ENCODE assay signal across 18 cellular contexts in the genomic region with DNA sequence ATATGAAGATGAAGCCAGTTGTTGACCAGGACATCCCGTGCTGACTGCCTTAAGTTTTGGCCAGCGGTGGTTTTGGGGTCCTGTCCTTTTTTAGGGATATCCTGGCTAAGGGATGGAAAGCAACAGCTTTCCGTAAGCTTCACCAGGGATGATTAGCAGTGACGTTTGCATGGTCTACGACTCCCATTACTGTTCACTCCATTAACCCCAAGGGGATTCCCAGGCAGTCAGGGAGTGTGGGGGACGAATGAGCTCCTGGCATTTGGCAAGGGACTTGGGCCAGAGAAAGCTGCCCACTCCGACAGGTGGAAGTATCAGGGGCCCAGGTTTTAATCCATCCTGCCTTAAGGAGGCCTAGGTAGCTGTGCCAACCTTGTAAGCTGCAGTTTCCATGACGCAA.
DNase-seq lines count a peak whose midpoint lies in the region; ATAC-seq and TF ChIP-seq lines count a peak whose summit lies in the region.
"Had no signal": no experiment of that assay in that cellular context is flagged by ENCODE, and none has a peak within 500 bp of the region (broad histone marks: within the 10 kb centered on the region; RNA-seq: fewer than 3 reads in every experiment).

No MANE protein-coding gene starts in this region.

- H3K27me3 Mint-ChIP-seq in Calu3 (ENCODE audit: unreplicated experiment) = no peaks in the 10 kb centered on the region
- peaks cover 3% of the 10 kb centered on the region for H3K27me3 Mint-ChIP-seq in nephron progenitor cell (ENCODE audit: low read depth, poor library complexity)

- POLR2A ChIA-PET in Panc1 (lab: Charles Lee) = interaction anchor here (0.9 kb wide), 1 partner anchor 13 kb away, joined by 7 read pairs; no protein-coding TSS in a partner anchor
- POLR2A ChIA-PET in HEK293T (lab: Yijun Ruan, JAX) = no interaction called here

- no peaks in the 10 kb centered on the region; the same call in none of the 2 replicates for H3K4me1 ChIP-seq in Panc1 (ENCODE audit: control insufficient read depth, insufficient read depth, low read length)
- no peaks in the 10 kb centered on the region for H3K4me1 ChIP-seq in foreskin keratinocyte
- H3K4me1 ChIP-seq: BE2C, SJCRH30 had no signal

- peaks cover under 1% of the 10 kb centered on the region; the same call in 1 of the 2 replicates for H3K36me3 ChIP-seq in Panc1 (ENCODE audit: control insufficient read depth, insufficient read depth, low read length)
- H3K36me3 ChIP-seq: BE2C had no signal

- H3K27ac Mint-ChIP-seq in Calu3 (ENCODE audit: unreplicated experiment) = peak overlapping the region; percentile 74
- no peak overlapping the region for H3K27ac Mint-ChIP-seq in nephron progenitor cell

- peak; percentile 60 for ATAC-seq in Panc1
- ATAC-seq in foreskin keratinocyte = peak; percentile 18
- ATAC-seq: K562 had no signal

- H3K4me3 Mint-ChIP-seq in Calu3 (ENCODE audit: low read depth, unreplicated experiment) (no peak overlapping the region), nephron progenitor cell (no peak overlapping the region)

- no peaks in the 10 kb centered on the region for H3K9me3 ChIP-seq in Panc1 (ENCODE audit: control insufficient read depth, insufficient read depth, low read depth, low read length)
- H3K9me3 ChIP-seq: BE2C, SJCRH30 had no signal

- no peak for TF ChIP-seq CTCF in Calu3 (IDR thresholded peaks at IDR 0.05; ENCODE audit: unreplicated experiment)
- TF ChIP-seq CTCF in Panc1 (IDR thresholded peaks at IDR 0.05) = no peak
- no peak for TF ChIP-seq CTCF in foreskin keratinocyte (conservative IDR thresholded peaks at IDR 0.05)
- TF ChIP-seq CTCF in nephron progenitor cell (IDR thresholded peaks at IDR 0.05) = no peak

- CTCF ChIA-PET in Calu3 (lab: Charles Lee) (no interaction called here), Panc1 (lab: Charles Lee) (no interaction called here), HEK293T (lab: Yijun Ruan, JAX) (no interaction called here)

- intact Hi-C loops in Calu3 (cut with micrococcal nuclease; ENCODE audit: unreplicated experiment) (no loop called here), Panc1 (cut with micrococcal nuclease; ENCODE audit: unreplicated experiment) (loop anchor here (10.0 kb wide), 1 partner anchor 96 kb away; no protein-coding TSS in a partner anchor)

- H3K4me1 Mint-ChIP-seq in Calu3 (ENCODE audit: low read depth, unreplicated experiment) = peaks cover 8% of the 10 kb centered on the region
- H3K4me1 Mint-ChIP-seq in nephron progenitor cell = peaks cover 21% of the 10 kb centered on the region

- no peak overlapping the region for H3K4me3 ChIP-seq in Panc1 (ENCODE audit: low read depth in 2 of 2, low read length in 2 of 2)
- H3K4me3 ChIP-seq: K562, PC-9, SJCRH30 had no signal

- H3K27ac ChIP-seq in Panc1 (ENCODE audit: low read length) (no peak overlapping the region), foreskin keratinocyte (no peak overlapping the region)
- H3K27ac ChIP-seq: PC-9, RWPE1, SJCRH30 had no signal

- BruUV-seq in Calu3 (replicated peaks; lab: Mats Ljungman, UMichigan) (no TSS peak), Panc1 (replicated peaks; lab: Mats Ljungman, UMichigan) (no TSS peak)

- H3K9me3 Mint-ChIP-seq in Calu3 (ENCODE audit: low read depth, unreplicated experiment) = no peaks in the 10 kb centered on the region
- no peaks in the 10 kb centered on the region for H3K9me3 Mint-ChIP-seq in nephron progenitor cell

- DNase-seq in Calu3 (no peak), Panc1 (ENCODE audit: low read depth, low spot score) (no peak), foreskin keratinocyte (no peak), nephron progenitor cell (peak; percentile 6), NCI-H1436 (lab: John Stamatoyannopoulos, UW) (no peak), HEK293T (ENCODE audit: extremely low spot score) (no peak)
- no peak for DNase-seq in activated CD4-positive, alpha-beta T cell treated with anti-CD3 and anti-CD28 coated beads for 4 hours
- DNase-seq: BE2C, MM.1S, NCI-H1105, NCI-H2029 treated with DMSO at 0.1 percent for 48 hours, NCI-H226, NCI-H510A treated with DMSO at 0.1 percent for 48 hours, NCI-H748 treated with DMSO at 0.1 percent for 48 hours, PC-9, SJCRH30 had no signal

- in situ Hi-C loops in Panc1 (cut with HindIII; ENCODE audit: low pct_unique_long_range_greater_than_20kb, low sequenced_read_pairs) = no loop called here

- H3K36me3 Mint-ChIP-seq in Calu3 (ENCODE audit: insufficient read depth, unreplicated experiment) = peaks cover 74% of the 10 kb centered on the region
- H3K36me3 Mint-ChIP-seq in nephron progenitor cell (ENCODE audit: low read depth) = peaks cover 17% of the 10 kb centered on the region

- H3K27me3 ChIP-seq in Panc1 (ENCODE audit: control insufficient read depth, insufficient read depth, low read length) (no peaks in the 10 kb centered on the region), foreskin keratinocyte (no peaks in the 10 kb centered on the region)
- H3K27me3 ChIP-seq: BE2C, SJCRH30 had no signal

TF ChIP-seq in HEK293T, 16 proteins besides CTCF, POLR2A, EP300 and RAD21:
- no peak for TF ChIP-seq ARNT (IDR thresholded peaks at IDR 0.05)
- no peak for TF ChIP-seq SUZ12 (IDR thresholded peaks at IDR 0.05)
- TF ChIP-seq FOXK2 (IDR thresholded peaks at IDR 0.05) = no peak
- no peak for TF ChIP-seq L3MBTL2 (conservative IDR thresholded peaks at IDR 0.05)
- TF ChIP-seq CTBP1 (IDR thresholded peaks at IDR 0.05; ENCODE audit: borderline replicate concordance) = no peak
- no peak for TF ChIP-seq HDGF (IDR thresholded peaks at IDR 0.05; ENCODE audit: borderline replicate concordance)
- TF ChIP-seq ZNF384 (IDR thresholded peaks at IDR 0.05) = no peak
- TF ChIP-seq LEF1 (IDR thresholded peaks at IDR 0.05; ENCODE audit: borderline replicate concordance) = no peak
- no peak for TF ChIP-seq FOXM1 (IDR thresholded peaks at IDR 0.05; ENCODE audit: borderline replicate concordance)
- TF ChIP-seq SP1 (IDR thresholded peaks at IDR 0.05) = no peak
- no peak for TF ChIP-seq FOXA1 (IDR thresholded peaks at IDR 0.05)
- TF ChIP-seq PKNOX1 (IDR thresholded peaks at IDR 0.05) = no peak
- no peak for TF ChIP-seq BHLHE40 (IDR thresholded peaks at IDR 0.05; ENCODE audit: borderline replicate concordance)
- no peak for TF ChIP-seq ELF4 (IDR thresholded peaks at IDR 0.05)
- no peak for TF ChIP-seq NFRKB (IDR thresholded peaks at IDR 0.05)
- no peak for TF ChIP-seq TARDBP (IDR thresholded peaks at IDR 0.05)
